9 cellular contexts compared by ENCODE assay signal in genomic region chr1:232806071-232806510, GRCh38. TPM values are rescaled to one million over a fixed set of nuclear protein-coding genes. Genes with fewer than 3 reads are reported as not detected.
A peak's percentile ranks its signal among the peaks of the same experiment; 100 is the strongest.
DNase-seq lines count a peak whose midpoint lies in the region; ATAC-seq, FAIRE-seq and TF ChIP-seq lines count a peak whose summit lies in the region.
"Had no signal": no experiment of that assay in that cellular context is flagged by ENCODE, and none has a peak within 500 bp of the region (broad histone marks: within the 10 kb centered on the region; RNA-seq: fewer than 3 reads in every experiment).

No MANE protein-coding gene starts in this region.

- no peaks in the 10 kb centered on the region for H3K9me3 ChIP-seq in keratinocyte (ENCODE audit: control insufficient read depth, low read depth, low read length)

- POLR2A ChIA-PET in activated naive CD8-positive, alpha-beta T cell treated with anti-CD3 and anti-CD28 coated beads, Interleukin-2, amount 10 ng/mL, durations not matched to agents 7 days and 5 days (lab: Charles Lee) = interaction anchor here (1.5 to 1.9 kb wide), 4 partner anchors 12 to 145 kb away, joined by 3 to 13 read pairs (median 5); no protein-coding TSS in a partner anchor

- no peaks in the 10 kb centered on the region for H3K9me1 ChIP-seq in keratinocyte (ENCODE audit: control insufficient read depth, extremely low read depth, insufficient read depth, low read length)

- H3K4me3 ChIP-seq in keratinocyte (ENCODE audit: control insufficient read depth in 2 of 3, extremely low read depth in 1 of 3, insufficient read depth in 2 of 3, low read depth in 1 of 3, low read length in 3 of 3) = peak overlapping the region; percentile 69 to 82 (median 81)

- dilution Hi-C loops in keratinocyte (cut with MboI; ENCODE audit: extremely low pct_ligation_motif_present, low sequenced_read_pairs) = no loop called here

- ATAC-seq in activated naive CD8-positive, alpha-beta T cell treated with anti-CD3 and anti-CD28 coated beads, Interleukin-2, amount 10 ng/mL, durations not matched to agents 7 days and 5 days (ENCODE audit: low read depth) = no peak
- ATAC-seq in GM18907 (IDR thresholded peaks at IDR 0.05; ENCODE audit: unreplicated experiment) = no peak

- peak overlapping the region; percentile 97 for H3K4me2 ChIP-seq in keratinocyte (ENCODE audit: control insufficient read depth, extremely low read depth, insufficient read depth, low read depth, low read length)

- H3K27ac Mint-ChIP-seq in activated CD4-positive, alpha-beta T cell treated with anti-CD3 and anti-CD28 coated beads, Interleukin-2, amount 10 ng/mL, durations not matched to agents 24 days and 14 days = peak overlapping the region; percentile 60
- H3K27ac Mint-ChIP-seq in activated naive CD8-positive, alpha-beta T cell treated with anti-CD3 and anti-CD28 coated beads, Interleukin-2, amount 10 ng/mL, durations not matched to agents 7 days and 5 days = peak overlapping the region; percentile 54

- H3K27ac ChIP-seq in keratinocyte (ENCODE audit: control insufficient read depth, insufficient read depth, low read length) (no peak overlapping the region), temporal lobe (ENCODE audit: low read depth, low read length) (peak overlapping the region; percentile 85)

- no peak for DNase-seq in activated CD4-positive, alpha-beta T cell treated with anti-CD3 and anti-CD28 coated beads, Interleukin-2, amount 10 ng/mL, durations not matched to agents 24 days and 14 days
- DNase-seq in activated CD4-positive, alpha-beta T cell treated with anti-CD3 and anti-CD28 coated beads for 4 hours = no peak
- DNase-seq in activated naive CD8-positive, alpha-beta T cell treated with anti-CD3 and anti-CD28 coated beads, Interleukin-2, amount 10 ng/mL, durations not matched to agents 7 days and 5 days = no peak
- DNase-seq in keratinocyte (ENCODE audit: low read depth, low spot score) = no peak
- DNase-seq in NCI-H2029 treated with DMSO at 0.1 percent for 48 hours (lab: John Stamatoyannopoulos, UW) = no peak
- no peak for DNase-seq in activated CD8-positive, alpha-beta memory T cell treated with anti-CD3 and anti-CD28 coated beads, Interleukin-2, amount 50 U/mL, for 48 hours
- DNase-seq: NCI-H2171 treated with DMSO at 0.1 percent for 48 hours had no signal

- no peaks in the 10 kb centered on the region for H3K79me2 ChIP-seq in keratinocyte (ENCODE audit: control insufficient read depth, insufficient read depth, low read length)

- no peak for FAIRE-seq in keratinocyte (lab: Jason Lieb, UNC)

- H3K9me3 Mint-ChIP-seq in activated CD4-positive, alpha-beta T cell treated with anti-CD3 and anti-CD28 coated beads, Interleukin-2, amount 10 ng/mL, durations not matched to agents 24 days and 14 days = peaks cover 13% of the 10 kb centered on the region
- peaks cover 3% of the 10 kb centered on the region for H3K9me3 Mint-ChIP-seq in activated naive CD8-positive, alpha-beta T cell treated with anti-CD3 and anti-CD28 coated beads, Interleukin-2, amount 10 ng/mL, durations not matched to agents 7 days and 5 days

- H3K4me1 Mint-ChIP-seq in activated CD4-positive, alpha-beta T cell treated with anti-CD3 and anti-CD28 coated beads, Interleukin-2, amount 10 ng/mL, durations not matched to agents 24 days and 14 days = peaks cover 27% of the 10 kb centered on the region
- peaks cover 13% of the 10 kb centered on the region for H3K4me1 Mint-ChIP-seq in activated naive CD8-positive, alpha-beta T cell treated with anti-CD3 and anti-CD28 coated beads, Interleukin-2, amount 10 ng/mL, durations not matched to agents 7 days and 5 days

- no peaks in the 10 kb centered on the region for H3K27me3 ChIP-seq in keratinocyte (ENCODE audit: control insufficient read depth, extremely low read depth, insufficient read depth, low read length)

- intact Hi-C loops in activated CD4-positive, alpha-beta T cell treated with anti-CD3 and anti-CD28 coated beads, Interleukin-2, amount 10 ng/mL, durations not matched to agents 24 days and 14 days (cut with micrococcal nuclease) = loop anchor here (5.0 to 10.0 kb wide), 3 partner anchors 119 to 1829 kb away; partner anchors contain the start of genes ARV1 and TTC13

- peaks cover 9% of the 10 kb centered on the region for H3K27me3 Mint-ChIP-seq in activated CD4-positive, alpha-beta T cell treated with anti-CD3 and anti-CD28 coated beads, Interleukin-2, amount 10 ng/mL, durations not matched to agents 24 days and 14 days
- peaks cover 5% of the 10 kb centered on the region for H3K27me3 Mint-ChIP-seq in activated naive CD8-positive, alpha-beta T cell treated with anti-CD3 and anti-CD28 coated beads, Interleukin-2, amount 10 ng/mL, durations not matched to agents 7 days and 5 days

- H3K36me3 Mint-ChIP-seq in activated CD4-positive, alpha-beta T cell treated with anti-CD3 and anti-CD28 coated beads, Interleukin-2, amount 10 ng/mL, durations not matched to agents 24 days and 14 days (ENCODE audit: low read depth) = peaks cover 11% of the 10 kb centered on the region
- H3K36me3 Mint-ChIP-seq in activated naive CD8-positive, alpha-beta T cell treated with anti-CD3 and anti-CD28 coated beads, Interleukin-2, amount 10 ng/mL, durations not matched to agents 7 days and 5 days = peaks cover 11% of the 10 kb centered on the region

- no peak overlapping the region for H3K9ac ChIP-seq in keratinocyte (ENCODE audit: control insufficient read depth, extremely low read depth, insufficient read depth, low read length)

- no peaks in the 10 kb centered on the region for H4K20me1 ChIP-seq in keratinocyte (ENCODE audit: control insufficient read depth, extremely low read depth, insufficient read depth, low read length)

- H3K36me3 ChIP-seq in keratinocyte (ENCODE audit: control insufficient read depth in 2 of 2, extremely low read depth in 1 of 2, insufficient read depth in 2 of 2, low read length in 2 of 2) = no peaks in the 10 kb centered on the region

- H3K4me3 Mint-ChIP-seq in activated CD4-positive, alpha-beta T cell treated with anti-CD3 and anti-CD28 coated beads, Interleukin-2, amount 10 ng/mL, durations not matched to agents 24 days and 14 days = peak overlapping the region; percentile 91
- peak overlapping the region; percentile 87 for H3K4me3 Mint-ChIP-seq in activated naive CD8-positive, alpha-beta T cell treated with anti-CD3 and anti-CD28 coated beads, Interleukin-2, amount 10 ng/mL, durations not matched to agents 7 days and 5 days

- TF ChIP-seq CTCF in keratinocyte (optimal IDR thresholded peaks at IDR 0.05 in 1 of 3, IDR thresholded peaks at IDR 0.05 in 1 of 3, conservative IDR thresholded peaks at IDR 0.05 in 1 of 3; ENCODE audit: extremely low read depth in 1 of 3, insufficient read depth in 2 of 3, low read length in 3 of 3) = no peak

- peaks cover 6% of the 10 kb centered on the region for H3K4me1 ChIP-seq in keratinocyte (ENCODE audit: control insufficient read depth, extremely low read depth, insufficient read depth, low read length)

- peak overlapping the region; percentile 96 for H2AFZ ChIP-seq in keratinocyte (ENCODE audit: control insufficient read depth, low read length)

RNA-seq across cellular contexts. Expression of gene MAP10, which starts 0.9 kb away (rescaled TPM):
- total RNA-seq in activated CD4-positive, alpha-beta T cell treated with anti-CD3 and anti-CD28 coated beads, Interleukin-2, amount 10 ng/mL, durations not matched to agents 24 days and 14 days = 2.6 and 2.7 TPM in 2 replicates
- 1 to 10 TPM; 4.0 to 4.5 TPM for total RNA-seq in activated naive CD8-positive, alpha-beta T cell treated with anti-CD3 and anti-CD28 coated beads, Interleukin-2, amount 10 ng/mL, durations not matched to agents 7 days and 5 days
- 0.50 to 0.71 TPM (median 0.67 TPM) in 3 replicates for polyA plus RNA-seq in keratinocyte
- 0.21 TPM for polyA plus RNA-seq in keratinocyte (2011; ENCODE audit: low read depth)
- polyA plus RNA-seq in keratinocyte (2011; cell fraction: cytosol; rRNA removed) = 0.38 and 0.84 TPM in 2 replicates
- 0.80 and 1.0 TPM in 2 replicates for polyA plus RNA-seq in keratinocyte (2011; cell fraction: nucleus; rRNA removed)
- polyA plus RNA-seq in keratinocyte (2012; ENCODE audit: low replicate concordance) = 0.30 and 0.46 TPM in 2 replicates
- polyA minus RNA-seq in keratinocyte = 0.33 to 0.74 TPM in 2 of 3 replicates, not detected in the other
- polyA minus RNA-seq in keratinocyte (2011; cell fraction: cytosol; rRNA and poly(A)+ RNA removed) = not detected
- 0.63 and 1.2 TPM in 2 replicates for polyA minus RNA-seq in keratinocyte (2011; cell fraction: nucleus; rRNA and poly(A)+ RNA removed)
- total RNA-seq in temporal lobe = 6.1 TPM
